9 cellular contexts compared by ENCODE assay signal in the genomic region with DNA sequence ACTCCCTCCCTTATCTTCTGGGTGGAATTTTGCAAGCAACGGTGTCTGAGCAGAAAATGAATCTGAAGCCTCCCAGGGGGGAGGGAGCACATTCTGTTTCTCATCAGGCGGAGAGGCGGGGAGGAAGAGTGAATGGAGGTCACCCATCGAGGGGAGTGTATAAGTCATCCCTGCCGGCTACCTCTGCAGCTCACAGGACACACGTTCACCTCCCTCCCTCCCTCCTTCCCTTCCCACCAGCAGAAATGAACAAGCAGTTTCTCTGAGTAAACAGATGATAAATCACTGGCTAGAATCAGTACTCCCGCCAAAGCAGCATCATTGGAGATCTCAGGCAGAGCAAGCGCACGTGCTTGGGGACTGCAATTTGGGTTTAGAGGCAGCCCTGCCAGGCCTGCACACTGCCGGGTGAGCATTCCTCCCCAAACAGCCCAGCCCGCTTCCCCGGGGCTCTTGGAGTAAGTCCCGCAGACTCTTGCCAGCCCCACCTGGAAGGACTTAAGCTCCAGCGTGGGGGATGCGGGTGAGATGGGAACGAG. TPM values are rescaled to one million over a fixed set of nuclear protein-coding genes. Genes with fewer than 3 reads are reported as not detected.
DNase-seq lines count a peak whose midpoint lies in the region; ATAC-seq and TF ChIP-seq lines count a peak whose summit lies in the region.
"Had no signal": no experiment of that assay in that cellular context is flagged by ENCODE, and none has a peak within 500 bp of the region (broad histone marks: within the 10 kb centered on the region; RNA-seq: fewer than 3 reads in every experiment).

No MANE protein-coding gene starts in this region.

- ATAC-seq in HG02981 (IDR thresholded peaks at IDR 0.05; ENCODE audit: unreplicated experiment), result no peak
- ATAC-seq in GM21390 (IDR thresholded peaks at IDR 0.05; ENCODE audit: unreplicated experiment), result no peak

- 0 to 35% methylated on average over 4 to 16 of the region's 16 CpGs for WGBS in transverse colon (ENCODE audit: low coverage in 1 of 2), 2 donors

- in situ Hi-C loops in transverse colon (cut with MboI; ENCODE audit: low pct_ligation_motif_present in 1 of 4, low pct_unique_long_range_greater_than_20kb in 1 of 4, low sequenced_read_pairs in 3 of 4), result loop anchor here (5.0 to 25.0 kb wide), 5 partner anchors 176 to 651 kb away; a partner anchor contains a TSS

- DNase-seq in NCI-H82 (lab: John Stamatoyannopoulos, UW) (peak; percentile 60), NCI-H82 treated with DMSO at 0.1 percent for 48 hours (lab: John Stamatoyannopoulos, UW; ENCODE audit: unreplicated experiment) (no peak), adipocyte (ENCODE audit: low read depth) (peak; percentile 45), kidney glomerular epithelial cell (lab: John Stamatoyannopoulos, UW) (peak; percentile 90), transverse colon (peak; percentile 59), NAMALWA (ENCODE audit: low spot score) (no peak)

- TF ChIP-seq POLR2A in transverse colon (IDR thresholded peaks at IDR 0.05), result no peak

- intact Hi-C loops in transverse colon (cut with DNase I; ENCODE audit: low total_unique reads), result loop anchor here (1.0 to 10.0 kb wide), 4 partner anchors 42 to 228 kb away; a partner anchor contains a TSS

- no peaks in the 10 kb centered on the region for H3K9me3 ChIP-seq in adipocyte (ENCODE audit: control insufficient read depth, low read length)
- H3K9me3 ChIP-seq in transverse colon, result no peaks in the 10 kb centered on the region

- TF ChIP-seq EP300 in transverse colon (IDR thresholded peaks at IDR 0.05; ENCODE audit: low read depth), result peak; percentile 36

- no peak overlapping the region for H3K4me3 ChIP-seq in adipocyte (ENCODE audit: low read length)
- no peak overlapping the region for H3K4me3 ChIP-seq in transverse colon

- no peak for TF ChIP-seq CTCF in transverse colon (IDR thresholded peaks at IDR 0.05)

- peak overlapping the region; percentile 12 to 91 (median 73) for H3K27ac ChIP-seq in transverse colon

- H3K36me3 ChIP-seq in adipocyte (ENCODE audit: control insufficient read depth, insufficient read depth, low read length, severe bottlenecking), result no peaks in the 10 kb centered on the region
- H3K36me3 ChIP-seq in transverse colon, result no peaks in the 10 kb centered on the region

- peaks cover 13% of the 10 kb centered on the region for H3K27me3 ChIP-seq in adipocyte (replicated peaks; ENCODE audit: control insufficient read depth, insufficient read depth, low read length)
- peaks cover 11% of the 10 kb centered on the region for H3K27me3 ChIP-seq in transverse colon

- H3K4me1 ChIP-seq in adipocyte (ENCODE audit: control insufficient read depth, insufficient read depth, low read length) (peaks cover 33% of the 10 kb centered on the region), transverse colon (peaks cover 4 to 28% (median 21%) of the 10 kb centered on the region in 4 donors)

- no peak overlapping the region for H3K9ac ChIP-seq in adipocyte (ENCODE audit: low read length)

RNA-seq across cellular contexts. Expression of a gene that starts 38.3 kb away (rescaled TPM):
- total RNA-seq in transverse colon, result under 1 TPM in 1 of 4 donors, not detected in 3; 0.14 TPM
- total RNA-seq: CD4-positive, alpha-beta T cell had no signal

RNA-seq across cellular contexts. Expression of a gene that starts 56.7 kb away (rescaled TPM):
- under 1 TPM in 2 of 4 donors, not detected in 2; 0.14 to 0.32 TPM for total RNA-seq in transverse colon
- total RNA-seq: CD4-positive, alpha-beta T cell had no signal

Comparison
In these comparisons a context has a peak if more than half of its experiments do, and no peak if none do; other contexts are left out.
1. DNase-seq: peak in NCI-H82 (single experiment), adipocyte (single experiment), kidney glomerular epithelial cell (single experiment) and transverse colon (single experiment); none in NCI-H82 treated with DMSO at 0.1 percent for 48 hours (single experiment) and NAMALWA (single experiment).